ENCODE assay signal across 1 cellular context in genomic region chr5:1312993-1313833, GRCh38.
TF ChIP-seq lines count a peak whose summit lies in the region.

No MANE protein-coding gene starts in this region.

TF ChIP-seq in GM12878, 131 proteins besides CTCF, POLR2A, EP300 and RAD21 (continued from another document and continues in another):
- TF ChIP-seq MTA2 (IDR thresholded peaks at IDR 0.05; ENCODE audit: low read depth), result no peak
- peak; percentile 98 for TF ChIP-seq TBL1XR1 (IDR thresholded peaks at IDR 0.05; ENCODE audit: low read depth, low read length)
- no peak for TF ChIP-seq PAX8 (IDR thresholded peaks at IDR 0.05)
- no peak for TF ChIP-seq MYB (IDR thresholded peaks at IDR 0.05; ENCODE audit: borderline replicate concordance, low read depth, low read length)
- peak; percentile 93; the same call in 1 of the 2 replicates for TF ChIP-seq PAX5 (IDR thresholded peaks at IDR 0.05; ENCODE audit: borderline replicate concordance, low read depth, low read length)
- TF ChIP-seq SKIL (IDR thresholded peaks at IDR 0.05; ENCODE audit: low read depth, poor library complexity, severe bottlenecking), result peak; percentile 85
- TF ChIP-seq TCF3 (IDR thresholded peaks at IDR 0.05; ENCODE audit: borderline replicate concordance, insufficient read depth, low read depth, low read length), result no peak; the same call in 1 of the 2 replicates
- no peak for TF ChIP-seq POLR2AphosphoS2 (IDR thresholded peaks at IDR 0.05; ENCODE audit: low read depth, low read length)
- no peak for TF ChIP-seq STAT1 (conservative IDR thresholded peaks at IDR 0.05)
- no peak for TF ChIP-seq SP1 (IDR thresholded peaks at IDR 0.05; ENCODE audit: low read depth, low read length)
- no peak for TF ChIP-seq SMARCA5 (IDR thresholded peaks at IDR 0.05)
- no peak for TF ChIP-seq PRDM15 (CRISPR knock-in tag; IDR thresholded peaks at IDR 0.05)
- TF ChIP-seq YY1 (IDR thresholded peaks at IDR 0.05; ENCODE audit: low read depth, low read length), result no peak
- no peak for TF ChIP-seq KLF5 (IDR thresholded peaks at IDR 0.05; ENCODE audit: partially characterized antibody)
- TF ChIP-seq ZBTB40 (IDR thresholded peaks at IDR 0.05; ENCODE audit: borderline replicate concordance), result no peak
- no peak for TF ChIP-seq YBX1 (IDR thresholded peaks at IDR 0.05)
- no peak for TF ChIP-seq SMAD5 (IDR thresholded peaks at IDR 0.05; ENCODE audit: low read depth)
- no peak for TF ChIP-seq JUND (IDR thresholded peaks at IDR 0.05; ENCODE audit: low read depth, low read length)
- TF ChIP-seq RAD51 (IDR thresholded peaks at IDR 0.05), result no peak
- TF ChIP-seq NR2C1 (IDR thresholded peaks at IDR 0.05), result no peak
- TF ChIP-seq LARP7 (IDR thresholded peaks at IDR 0.05), result 0 out of 2 replicates have a peak, but pooled peaks have one; percentile 25
- no peak for TF ChIP-seq ZBTB4 (CRISPR knock-in tag; IDR thresholded peaks at IDR 0.05)
- TF ChIP-seq SREBF1 (IDR thresholded peaks at IDR 0.05; ENCODE audit: low read length), result no peak
- peak; percentile 29 to 55 for TF ChIP-seq BHLHE40 (IDR thresholded peaks at IDR 0.05; ENCODE audit: borderline replicate concordance in 1 of 2, low read depth in 2 of 2, low read length in 1 of 2)
- no peak for TF ChIP-seq FOS (IDR thresholded peaks at IDR 0.05; ENCODE audit: borderline replicate concordance, extremely low read depth, insufficient read length)
- peak; percentile 92 for TF ChIP-seq MTA3 (IDR thresholded peaks at IDR 0.05; ENCODE audit: borderline replicate concordance, low read length)
- TF ChIP-seq IKZF2 (IDR thresholded peaks at IDR 0.05), result peak; percentile 66 to 70
- no peak for TF ChIP-seq HDGF (IDR thresholded peaks at IDR 0.05)
- peak; percentile 53; the same call in 1 of the 2 replicates for TF ChIP-seq CREB1 (IDR thresholded peaks at IDR 0.05; ENCODE audit: low read depth)
- TF ChIP-seq DPF2 (IDR thresholded peaks at IDR 0.05), result peak; percentile 56
- no peak for TF ChIP-seq ZNF24 (IDR thresholded peaks at IDR 0.05)
- TF ChIP-seq MLLT1 (IDR thresholded peaks at IDR 0.05), result peak; percentile 69; the same call in 1 of the 2 replicates
- no peak for TF ChIP-seq BMI1 (IDR thresholded peaks at IDR 0.05; ENCODE audit: borderline replicate concordance)
- TF ChIP-seq TAF1 (IDR thresholded peaks at IDR 0.05; ENCODE audit: borderline replicate concordance, low read depth, low read length), result no peak
- no peak for TF ChIP-seq CBX3 (IDR thresholded peaks at IDR 0.05; ENCODE audit: borderline replicate concordance, low read depth)
- TF ChIP-seq EED (IDR thresholded peaks at IDR 0.05; ENCODE audit: low read depth), result peak; percentile 76
- TF ChIP-seq ZNF217 (IDR thresholded peaks at IDR 0.05), result no peak
- peak; percentile 94 for TF ChIP-seq MEF2A (IDR thresholded peaks at IDR 0.05; ENCODE audit: insufficient read depth, low read depth, low read length)
- TF ChIP-seq POLR2AphosphoS5 (IDR thresholded peaks at IDR 0.05; ENCODE audit: low read length), result 0 out of 2 replicates have a peak, but pooled peaks have one; percentile 20
- TF ChIP-seq IRF4 (IDR thresholded peaks at IDR 0.05; ENCODE audit: low read depth, low read length), result peak; percentile 50; the same call in 1 of the 2 replicates
- TF ChIP-seq FOXK2 (IDR thresholded peaks at IDR 0.05), result no peak
- no peak for TF ChIP-seq MXI1 (IDR thresholded peaks at IDR 0.05; ENCODE audit: low read depth, low read length)
- TF ChIP-seq SPI1 (IDR thresholded peaks at IDR 0.05; ENCODE audit: borderline replicate concordance, insufficient read depth, low read depth, low read length), result peak; percentile 21; the same call in 1 of the 2 replicates
- no peak for TF ChIP-seq KDM1A (IDR thresholded peaks at IDR 0.05; ENCODE audit: borderline replicate concordance)
- TF ChIP-seq E2F4 (IDR thresholded peaks at IDR 0.05; ENCODE audit: low read depth, low read length), result no peak
- no peak for TF ChIP-seq TCF7 (IDR thresholded peaks at IDR 0.05; ENCODE audit: borderline replicate concordance)
- no peak for TF ChIP-seq ESRRA (IDR thresholded peaks at IDR 0.05; ENCODE audit: low read length)
- peak; percentile 94 for TF ChIP-seq ATF2 (IDR thresholded peaks at IDR 0.05; ENCODE audit: low read length)
- TF ChIP-seq FOXM1 (IDR thresholded peaks at IDR 0.05; ENCODE audit: low read depth, low read length), result peak; percentile 93
- TF ChIP-seq ZZZ3 (IDR thresholded peaks at IDR 0.05; ENCODE audit: control insufficient read depth, insufficient read length, low read depth), result no peak
- TF ChIP-seq ZNF622 (IDR thresholded peaks at IDR 0.05), result no peak
- TF ChIP-seq NR2C2 (IDR thresholded peaks at IDR 0.05; ENCODE audit: borderline replicate concordance, control insufficient read depth, insufficient read length, low read depth), result no peak
